Comparison of ENCODE assay signal across 8 cellular contexts in the genomic region with DNA sequence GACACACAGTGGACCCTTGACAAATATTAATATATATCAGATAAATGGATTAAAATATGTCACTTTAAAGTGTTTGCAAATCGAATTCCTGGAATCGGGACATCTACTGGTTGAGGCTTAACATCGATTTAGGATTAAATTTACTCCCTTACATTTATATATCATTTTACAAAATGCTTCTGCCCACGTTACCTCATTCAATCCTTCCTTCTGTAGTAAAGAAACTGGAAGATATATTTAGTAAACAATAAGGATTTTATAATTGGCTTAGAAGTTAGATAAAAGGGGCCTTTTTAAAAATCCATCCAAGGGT. TPM values are rescaled to one million over a fixed set of nuclear protein-coding genes. Genes with fewer than 3 reads are reported as not detected.
DNase-seq lines count a peak whose midpoint lies in the region; ATAC-seq and TF ChIP-seq lines count a peak whose summit lies in the region.

No MANE protein-coding gene starts in this region.

- no peaks in the 10 kb centered on the region for H3K27me3 ChIP-seq in right atrium auricular region
- H3K27me3 ChIP-seq in aorta (ENCODE audit: control insufficient read depth in 1 of 2, insufficient read depth in 2 of 2, low read length in 1 of 2): no peaks in the 10 kb centered on the region

- H3K36me3 ChIP-seq in right atrium auricular region: peaks cover 11% of the 10 kb centered on the region
- no peaks in the 10 kb centered on the region for H3K36me3 ChIP-seq in aorta (ENCODE audit: control insufficient read depth in 1 of 2, insufficient read depth in 2 of 2, low read length in 1 of 2)

- TF ChIP-seq CTCF in right atrium auricular region (IDR thresholded peaks at IDR 0.05): no peak
- TF ChIP-seq CTCF in brain (conservative IDR thresholded peaks at IDR 0.05): no peak
- TF ChIP-seq CTCF in mesothelial cell of epicardium (IDR thresholded peaks at IDR 0.05; ENCODE audit: unreplicated experiment): no peak

- DNase-seq in right atrium auricular region (ENCODE audit: low spot score) (no peak), Right ventricle myocardium superior (no peak), mesothelial cell of epicardium (ENCODE audit: low spot score in 2 of 2, unreplicated experiment in 2 of 2) (no peak), aorta (no peak), hippocampal formation (lab: John Stamatoyannopoulos, UW) (no peak)
- DNase-seq in effector CD4-positive, alpha-beta T cell: no peak

- H3K4me1 ChIP-seq in right atrium auricular region: peaks cover 0 to 37% of the 10 kb centered on the region in 2 donors
- H3K4me1 ChIP-seq in aorta (ENCODE audit: control insufficient read depth in 1 of 2, insufficient read depth in 2 of 2, low read length in 2 of 2): no peaks in the 10 kb centered on the region

- no peaks in the 10 kb centered on the region for H3K9me3 Mint-ChIP-seq in brain
- H3K9me3 Mint-ChIP-seq in mesothelial cell of epicardium: no peaks in the 10 kb centered on the region

- H3K36me3 Mint-ChIP-seq in brain (peaks cover 25% of the 10 kb centered on the region), mesothelial cell of epicardium (peaks cover 3% of the 10 kb centered on the region)

- peak overlapping the region; percentile 87 to 97 for H3K4me3 ChIP-seq in right atrium auricular region
- H3K4me3 ChIP-seq in aorta (ENCODE audit: low read length in 2 of 2): peak overlapping the region; percentile 86 to 90

- H3K27me3 Mint-ChIP-seq in brain (no peaks in the 10 kb centered on the region), mesothelial cell of epicardium (ENCODE audit: low read depth) (no peaks in the 10 kb centered on the region)

- H3K4me3 Mint-ChIP-seq in brain (peak overlapping the region; percentile 96 to 100 (median 99)), mesothelial cell of epicardium (peak overlapping the region; percentile 92)

- H3K4me1 Mint-ChIP-seq in brain (peaks cover 46% of the 10 kb centered on the region), mesothelial cell of epicardium (peaks cover 19% of the 10 kb centered on the region)

- peak overlapping the region; percentile 93 to 99 for H3K27ac ChIP-seq in right atrium auricular region
- H3K27ac ChIP-seq in aorta (ENCODE audit: low read depth in 1 of 2, low read length in 2 of 2): no peak overlapping the region

- WGBS in aorta, 2 donors: 1% methylated on average over 4 of the region's 4 CpGs

- intact Hi-C loops in Right ventricle myocardium superior (cut with DNase I): no loop called here
- intact Hi-C loops in aorta (cut with DNase I): loop anchor here in 1 of 2 donors (10.0 kb wide), 1 partner anchor 111 kb away; a partner anchor contains a TSS

- ATAC-seq in Right ventricle myocardium superior (ENCODE audit: poor library complexity) (no peak), aorta (ENCODE audit: low FRiP score) (no peak), GM19328 (IDR thresholded peaks at IDR 0.05; ENCODE audit: unreplicated experiment) (no peak)

- H3K27ac Mint-ChIP-seq in brain (peak overlapping the region; percentile 95 to 99 (median 98)), mesothelial cell of epicardium (peak overlapping the region; percentile 97)

- H3K9me3 ChIP-seq in right atrium auricular region (no peaks in the 10 kb centered on the region), aorta (ENCODE audit: control insufficient read depth, low read length) (no peaks in the 10 kb centered on the region)

RNA-seq across cellular contexts. Expression of a gene that starts 1.3 kb away (rescaled TPM):
- 10 to 100 TPM; 28.8 to 39.5 TPM for total RNA-seq in right atrium auricular region
- total RNA-seq in Right ventricle myocardium superior: 51.5 TPM
- polyA plus RNA-seq in brain (ENCODE audit: insufficient read depth, low read depth, low replicate concordance): 13.0 TPM
- 56.3 to 60.8 TPM (median 58.7 TPM) in 3 replicates for total RNA-seq in mesothelial cell of epicardium
- total RNA-seq in aorta: 10 to 100 TPM; 33.4 to 43.9 TPM
- polyA plus RNA-seq in aorta: 10 to 100 TPM; 11.0 to 19.8 TPM

RNA-seq across cellular contexts. Expression of a gene that starts 27.5 kb away (rescaled TPM):
- total RNA-seq in right atrium auricular region (10 to 100 TPM in 1 of 2 donors, 1 to 10 TPM in 1; 2.2 to 32.0 TPM), Right ventricle myocardium superior (3.5 TPM), mesothelial cell of epicardium (0.95 to 1.3 TPM (median 1.2 TPM) in 3 replicates), aorta (100 to 1,000 TPM in 1 of 2 donors, under 1 TPM in 1; 0.84 to 170 TPM)
- polyA plus RNA-seq in brain (ENCODE audit: insufficient read depth, low read depth, low replicate concordance) (not detected), aorta (1 to 10 TPM in 1 of 2 donors, under 1 TPM in 1; 0.28 to 2.6 TPM)

RNA-seq across cellular contexts. Expression of a gene that starts 50.2 kb away (rescaled TPM):
- total RNA-seq in right atrium auricular region: 10 to 100 TPM in 1 of 2 donors, 1 to 10 TPM in 1; 8.9 to 13.3 TPM
- 12.2 TPM for total RNA-seq in Right ventricle myocardium superior
- polyA plus RNA-seq in brain (ENCODE audit: insufficient read depth, low read depth, low replicate concordance): 12.8 TPM
- total RNA-seq in mesothelial cell of epicardium: 29.9 to 34.5 TPM (median 32.7 TPM) in 3 replicates
- 10 to 100 TPM; 18.3 to 34.0 TPM for total RNA-seq in aorta
- polyA plus RNA-seq in aorta: 10 to 100 TPM; 11.1 to 13.8 TPM

Comparison
In these comparisons a context has a peak if more than half of its experiments do, and no peak if none do; other contexts are left out.
1. H3K27ac ChIP-seq: peak in right atrium auricular region (2 of 2); none in aorta (0 of 2).